Comparison of ENCODE assay signal across 9 cellular contexts in the genomic region with DNA sequence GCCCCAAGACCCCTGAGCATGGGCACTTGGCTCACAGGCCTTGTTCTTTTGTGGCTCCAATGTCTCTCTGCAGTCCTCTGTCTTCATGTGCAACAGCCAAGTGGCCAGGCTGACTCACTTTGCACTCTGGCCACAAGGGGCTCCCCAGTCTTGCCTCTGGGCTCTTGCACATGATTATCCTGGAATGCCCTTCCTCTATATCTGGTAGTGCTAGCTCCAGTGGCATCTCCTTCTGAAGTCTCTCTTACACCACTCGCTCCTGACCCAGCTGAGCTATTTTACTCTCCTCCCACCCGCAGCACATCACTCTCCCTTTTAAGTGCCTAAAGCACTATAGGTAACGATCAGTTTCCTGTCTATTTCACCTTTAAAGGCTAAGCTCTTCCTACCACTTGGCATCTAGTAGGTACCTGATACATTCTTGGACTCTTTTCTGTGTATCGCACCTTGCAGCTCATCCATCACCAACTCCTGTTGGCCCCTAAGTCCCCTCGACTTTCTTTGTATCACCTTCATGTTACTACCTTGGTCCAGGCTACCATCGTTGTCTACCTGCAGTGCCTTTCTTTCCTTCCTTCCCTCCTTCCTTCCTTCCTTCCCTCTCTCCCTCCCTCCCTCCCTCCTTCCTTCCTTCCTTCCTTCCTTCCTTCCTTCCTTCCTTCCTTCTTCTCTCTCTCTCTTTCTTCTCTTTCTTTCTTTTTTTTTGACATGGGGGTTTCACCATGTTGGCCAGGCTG. TPM values are rescaled to one million over a fixed set of nuclear protein-coding genes. Genes with fewer than 3 reads are reported as not detected.
A peak's percentile ranks its signal among the peaks of the same experiment; 100 is the strongest.
DNase-seq lines count a peak whose midpoint lies in the region; ATAC-seq and TF ChIP-seq lines count a peak whose summit lies in the region.
"Had no signal": no experiment of that assay in that cellular context is flagged by ENCODE, and none has a peak within 500 bp of the region (broad histone marks: within the 10 kb centered on the region; RNA-seq: fewer than 3 reads in every experiment).

No MANE protein-coding gene starts in this region.

- no peak overlapping the region for H3K4me3 Mint-ChIP-seq in endodermal cell

- H3K9me3 ChIP-seq in endodermal cell (ENCODE audit: control insufficient read depth, low read length): no peaks in the 10 kb centered on the region
- H3K9me3 ChIP-seq: BLaER1 had no signal

- H3K4me3 ChIP-seq in endodermal cell (ENCODE audit: low read length): no peak overlapping the region
- no peak overlapping the region for H3K4me3 ChIP-seq in retinal pigment epithelial cell (ENCODE audit: low read length)
- H3K4me3 ChIP-seq: BLaER1 had no signal

- TF ChIP-seq CTCF in endodermal cell (conservative IDR thresholded peaks at IDR 0.05): peak; percentile 76
- peak; percentile 63 for TF ChIP-seq CTCF in retinal pigment epithelial cell (conservative IDR thresholded peaks at IDR 0.05; ENCODE audit: low read depth, low read length)

- no peak overlapping the region for H3K9ac ChIP-seq in endodermal cell (ENCODE audit: extremely low read depth, low read length, poor library complexity, severe bottlenecking)
- H3K9ac ChIP-seq: BLaER1 had no signal

- ATAC-seq in GM18867 (IDR thresholded peaks at IDR 0.05; ENCODE audit: unreplicated experiment) (no peak), HG03432 (IDR thresholded peaks at IDR 0.05; ENCODE audit: unreplicated experiment) (no peak)

- H3K27ac Mint-ChIP-seq in endodermal cell: no peak overlapping the region

- H3K4me1 Mint-ChIP-seq in endodermal cell: no peaks in the 10 kb centered on the region

- DNase-seq in NCI-H2171 treated with DMSO at 0.1 percent for 48 hours (lab: John Stamatoyannopoulos, UW) (peak; percentile 79), NCI-H2171 (lab: John Stamatoyannopoulos, UW) (no peak), NCI-H226 (peak; percentile 52), endodermal cell (peak; percentile 83), retinal pigment epithelial cell (ENCODE audit: low read depth) (no peak), GDM1 (lab: John Stamatoyannopoulos, UW) (no peak)

- H3K27me3 ChIP-seq in endodermal cell (ENCODE audit: control insufficient read depth, insufficient read depth, low read length, poor library complexity, severe bottlenecking): peaks cover 17% of the 10 kb centered on the region
- H3K27me3 ChIP-seq: BLaER1 had no signal

- no peaks in the 10 kb centered on the region for H3K36me3 Mint-ChIP-seq in endodermal cell (ENCODE audit: low read depth)

- H3K36me3 ChIP-seq in endodermal cell (ENCODE audit: control insufficient read depth, insufficient read depth, low read length): no peaks in the 10 kb centered on the region
- H3K36me3 ChIP-seq: BLaER1 had no signal

- H3K4me1 ChIP-seq in endodermal cell (ENCODE audit: control insufficient read depth, insufficient read depth, low read length): no peaks in the 10 kb centered on the region
- H3K4me1 ChIP-seq: BLaER1 had no signal

- no peaks in the 10 kb centered on the region for H3K9me3 Mint-ChIP-seq in endodermal cell

- H3K27me3 Mint-ChIP-seq in endodermal cell (ENCODE audit: insufficient read depth): peaks cover 19% of the 10 kb centered on the region

- H3K27ac ChIP-seq in endodermal cell (ENCODE audit: low read depth, low read length): no peak overlapping the region
- H3K27ac ChIP-seq: BLaER1 had no signal

- 87 to 90% methylated on average over 6 of the region's 6 CpGs for WGBS in endodermal cell (ENCODE audit: insufficient coverage in 1 of 2, insufficient read length in 1 of 2), 2 experiments

RNA-seq across cellular contexts. Expression of gene ADRA1D, which starts 21.8 kb away (rescaled TPM):
- not detected for total RNA-seq in endodermal cell
- polyA plus RNA-seq in endodermal cell (2013, experiment 1 of 2): 0.28 TPM
- 0.08 TPM for polyA plus RNA-seq in endodermal cell (2013, experiment 2 of 2)

Comparison
In these comparisons a context has a peak if more than half of its experiments do, and no peak if none do; other contexts are left out.
1. DNase-seq: peak in NCI-H2171 treated with DMSO at 0.1 percent for 48 hours (single experiment), NCI-H226 (single experiment) and endodermal cell (single experiment); none in NCI-H2171 (single experiment), retinal pigment epithelial cell (single experiment) and GDM1 (single experiment).